Comparison of ENCODE assay signal across 29 cellular contexts in the genomic region with DNA sequence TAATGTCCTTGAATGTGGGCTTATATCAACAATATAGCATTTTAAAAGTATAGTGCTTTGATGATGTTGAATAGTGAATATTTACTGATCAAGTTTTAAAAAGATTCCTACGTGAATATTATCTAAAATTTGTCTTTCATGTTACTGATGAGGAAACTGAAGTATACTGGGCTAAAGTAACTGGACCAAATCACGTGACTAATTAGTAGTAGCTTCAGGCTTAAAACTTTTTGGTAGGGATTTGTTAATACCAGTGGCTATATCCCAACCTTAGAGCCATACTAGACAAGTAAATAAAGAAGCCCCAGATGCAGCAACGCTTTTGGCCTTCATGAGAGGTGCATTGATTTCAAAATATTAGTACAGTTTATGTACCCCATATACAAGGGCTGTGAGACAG.
"Had no signal": no experiment of that assay in that cellular context is flagged by ENCODE, and none has a peak within 500 bp of the region (broad histone marks: within the 10 kb centered on the region; RNA-seq: fewer than 3 reads in every experiment).

No MANE protein-coding gene starts in this region.

- H3K36me3 Mint-ChIP-seq: stimulated activated effector memory CD8-positive, alpha-beta T cell treated with anti-CD3 and anti-CD28 coated beads, Interleukin-12 subunit alpha, Interleukin-12 subunit beta, amount 100 ng/mL, for 72 hours; stimulated activated memory B cell treated with anti-CD40 and anti-IgM and Interleukin-4, amounts not matched to agents 10 μg/mL and 1 μg/mL and 100 μg/mL, for 72 hours; stimulated activated naive B cell treated with anti-CD40 and anti-IgM and Interleukin-4, amounts not matched to agents 10 μg/mL and 1 μg/mL and 100 μg/mL, for 72 hours; type B pancreatic cell had no signal

- ATAC-seq: stimulated activated effector memory CD8-positive, alpha-beta T cell treated with anti-CD3 and anti-CD28 coated beads, Interleukin-12 subunit alpha, Interleukin-12 subunit beta, amount 100 ng/mL, for 72 hours; stimulated activated memory B cell treated with anti-CD40 and anti-IgM and Interleukin-4, amounts not matched to agents 10 μg/mL and 1 μg/mL and 100 μg/mL, for 72 hours; stimulated activated naive B cell treated with anti-CD40 and anti-IgM and Interleukin-4, amounts not matched to agents 10 μg/mL and 1 μg/mL and 100 μg/mL, for 72 hours; stimulated activated naive CD8-positive, alpha-beta T cell treated with anti-CD3 and anti-CD28 coated beads, Interleukin-15, amount 100 ng/mL, for 72 hours; stimulated activated naive CD8-positive, alpha-beta T cell treated with anti-CD3 and anti-CD28 coated beads, Interleukin-15, Interleukin-2, amounts not matched to agents 100 U/mL and 50 U/mL, for 24 hours; upper lobe of right lung had no signal

- H3K9me3 ChIP-seq: testis, thoracic aorta, thyroid gland, tibial artery, transverse colon, upper lobe of left lung, upper lobe of right lung, uterus, vagina had no signal

- H3K27me3 ChIP-seq: stomach, suprapubic skin, testis, thyroid gland, tibial artery, tibial nerve, transverse colon, upper lobe of left lung, upper lobe of right lung, uterus, vagina had no signal

- H3K4me3 Mint-ChIP-seq: stimulated activated effector memory CD8-positive, alpha-beta T cell treated with anti-CD3 and anti-CD28 coated beads, Interleukin-12 subunit alpha, Interleukin-12 subunit beta, amount 100 ng/mL, for 72 hours; stimulated activated memory B cell treated with anti-CD40 and anti-IgM and Interleukin-4, amounts not matched to agents 10 μg/mL and 1 μg/mL and 100 μg/mL, for 72 hours; stimulated activated naive B cell treated with anti-CD40 and anti-IgM and Interleukin-4, amounts not matched to agents 10 μg/mL and 1 μg/mL and 100 μg/mL, for 72 hours; stimulated activated naive CD8-positive, alpha-beta T cell treated with anti-CD3 and anti-CD28 coated beads, Interleukin-15, amount 100 ng/mL, for 72 hours; stimulated activated naive CD8-positive, alpha-beta T cell treated with anti-CD3 and anti-CD28 coated beads, Interleukin-15, Interleukin-2, amounts not matched to agents 100 ng/mL and 50 ng/mL, for 24 hours; type B pancreatic cell had no signal

- H3K4me3 ChIP-seq: stomach, suprapubic skin, testis, thoracic aorta, thyroid gland, tibial artery, tibial nerve, transverse colon, upper lobe of left lung, upper lobe of right lung, uterus, vagina had no signal

- H3K27ac ChIP-seq: stomach, suprapubic skin, testis, thoracic aorta, thyroid gland, tibial artery, tibial nerve, transverse colon, upper lobe of left lung, upper lobe of right lung, uterus, vagina had no signal

- H3K36me3 ChIP-seq: stomach, suprapubic skin, thoracic aorta, thyroid gland, tibial nerve, transverse colon, upper lobe of left lung, upper lobe of right lung, uterus, vagina had no signal

- H3K9me3 Mint-ChIP-seq: type B pancreatic cell had no signal

- FAIRE-seq: urothelium cell line had no signal

- H3K4me1 ChIP-seq: stomach, suprapubic skin, testis, thyroid gland, tibial artery, tibial nerve, transverse colon, upper lobe of left lung, upper lobe of right lung, uterus, vagina had no signal

- H3K27me3 Mint-ChIP-seq: stimulated activated memory B cell treated with anti-CD40 and anti-IgM and Interleukin-4, amounts not matched to agents 10 μg/mL and 1 μg/mL and 100 μg/mL, for 72 hours; stimulated activated naive B cell treated with anti-CD40 and anti-IgM and Interleukin-4, amounts not matched to agents 10 μg/mL and 1 μg/mL and 100 μg/mL, for 72 hours; stimulated activated naive CD8-positive, alpha-beta T cell treated with anti-CD3 and anti-CD28 coated beads, Interleukin-15, amount 100 ng/mL, for 72 hours; stimulated activated naive CD8-positive, alpha-beta T cell treated with anti-CD3 and anti-CD28 coated beads, Interleukin-15, Interleukin-2, amounts not matched to agents 100 ng/mL and 50 ng/mL, for 24 hours; type B pancreatic cell had no signal

- H3K27ac Mint-ChIP-seq: stimulated activated effector memory CD8-positive, alpha-beta T cell treated with anti-CD3 and anti-CD28 coated beads, Interleukin-12 subunit alpha, Interleukin-12 subunit beta, amount 100 ng/mL, for 72 hours; stimulated activated memory B cell treated with anti-CD40 and anti-IgM and Interleukin-4, amounts not matched to agents 10 μg/mL and 1 μg/mL and 100 μg/mL, for 72 hours; stimulated activated naive B cell treated with anti-CD40 and anti-IgM and Interleukin-4, amounts not matched to agents 10 μg/mL and 1 μg/mL and 100 μg/mL, for 72 hours; stimulated activated naive CD8-positive, alpha-beta T cell treated with anti-CD3 and anti-CD28 coated beads, Interleukin-15, amount 100 ng/mL, for 72 hours; stimulated activated naive CD8-positive, alpha-beta T cell treated with anti-CD3 and anti-CD28 coated beads, Interleukin-15, Interleukin-2, amounts not matched to agents 100 ng/mL and 50 ng/mL, for 24 hours; type B pancreatic cell had no signal

- H3K4me1 Mint-ChIP-seq: stimulated activated effector memory CD8-positive, alpha-beta T cell treated with anti-CD3 and anti-CD28 coated beads, Interleukin-12 subunit alpha, Interleukin-12 subunit beta, amount 100 ng/mL, for 72 hours; stimulated activated memory B cell treated with anti-CD40 and anti-IgM and Interleukin-4, amounts not matched to agents 10 μg/mL and 1 μg/mL and 100 μg/mL, for 72 hours; stimulated activated naive B cell treated with anti-CD40 and anti-IgM and Interleukin-4, amounts not matched to agents 10 μg/mL and 1 μg/mL and 100 μg/mL, for 72 hours; stimulated activated naive CD8-positive, alpha-beta T cell treated with anti-CD3 and anti-CD28 coated beads, Interleukin-15, amount 100 ng/mL, for 72 hours had no signal

- DNase-seq: stimulated activated CD4-positive, alpha-beta T cell treated with anti-CD3 and anti-CD28 coated beads, Interleukin-2, amount 100 ng/mL, for 48 hours; stimulated activated CD4-positive, alpha-beta T cell treated with anti-CD3 and anti-CD28 coated beads, Interleukin-4, amount 100 ng/mL, for 1 hour; stimulated activated CD4-positive, alpha-beta T cell treated with anti-CD3 and anti-CD28 coated beads, Interleukin-4, amount 100 ng/mL, for 24 hours; stimulated activated CD4-positive, alpha-beta T cell treated with anti-CD3 and anti-CD28 coated beads, Interleukin-4, amount 100 ng/mL, for 4 hours; stimulated activated CD8-positive, alpha-beta memory T cell treated with anti-CD3 and anti-CD28 coated beads, Interleukin-4, amount 100 ng/mL, for 48 hours; stimulated activated naive B cell treated with anti-CD40 and anti-IgM and Interleukin-4, amounts not matched to agents 10 μg/mL and 1 μg/mL and 100 μg/mL, for 72 hours; stimulated activated naive CD4-positive, alpha-beta T cell; stimulated activated naive CD4-positive, alpha-beta T cell treated with Interleukin-2 at 50 U/mL for 16 hours; stimulated activated naive CD8-positive, alpha-beta T cell treated with anti-CD3 and anti-CD28 coated beads, Interleukin-15, amount 100 ng/mL, for 72 hours; stimulated activated naive CD8-positive, alpha-beta T cell treated with anti-CD3 and anti-CD28 coated beads, Interleukin-15, Interleukin-2, amounts not matched to agents 100 U/mL and 50 U/mL, for 24 hours; stomach; substantia nigra; testis; thyroid gland; tibial artery; transverse colon; trophoblast cell; upper lobe of left lung; upper lobe of right lung; uterus had no signal
